Comparison of ENCODE assay signal across 8 cellular contexts in the genomic region with DNA sequence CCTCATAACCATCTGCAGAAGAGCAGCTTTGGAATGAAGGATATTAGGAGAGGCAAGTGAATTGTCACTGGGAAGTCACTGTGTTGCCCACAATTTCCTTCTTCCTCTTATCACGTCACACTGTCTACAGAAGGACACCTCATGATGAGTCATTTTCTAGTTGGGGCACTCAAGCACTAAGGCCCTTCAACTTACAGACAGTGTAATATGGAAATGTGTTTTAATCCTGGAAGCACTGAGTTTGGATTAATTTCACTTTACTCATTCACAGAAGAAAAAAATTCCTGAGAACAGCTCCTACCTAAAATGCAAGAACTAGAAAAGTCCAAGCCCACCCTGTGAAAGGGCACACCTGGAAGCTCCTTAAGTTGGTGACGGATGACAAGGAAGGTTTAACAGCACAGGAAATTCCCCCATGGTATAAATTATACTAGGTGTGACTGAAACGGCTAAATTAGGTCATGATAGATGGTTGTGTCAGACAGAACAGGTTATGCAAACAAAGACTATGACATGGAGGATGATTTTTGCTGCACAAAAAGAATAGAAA.
DNase-seq lines count a peak whose midpoint lies in the region; ATAC-seq and FAIRE-seq lines count a peak whose summit lies in the region.

No MANE protein-coding gene starts in this region.

- DNase-seq in GM18507 (ENCODE audit: extremely low spot score, insufficient read length, low read depth) (no peak), SHP77 treated with DMSO at 0.1 percent for 48 hours (lab: John Stamatoyannopoulos, UW) (peak; percentile 27), iris pigment epithelial cell (ENCODE audit: low read depth) (peak; percentile 85), D341Med (ENCODE audit: low spot score) (no peak), NCI-H2107 treated with DMSO at 0.1 percent for 48 hours (lab: John Stamatoyannopoulos, UW; ENCODE audit: unreplicated experiment) (no peak), activated gamma-delta T cell (lab: John Stamatoyannopoulos, UW) (no peak)

- ATAC-seq in HG02938 (IDR thresholded peaks at IDR 0.05; ENCODE audit: unreplicated experiment): peak; percentile 74
- ATAC-seq in GM21528 (IDR thresholded peaks at IDR 0.05; ENCODE audit: low FRiP score, unreplicated experiment): no peak

- FAIRE-seq in GM18507 (lab: Jason Lieb, UNC): peak; percentile 74

Comparison
In these comparisons a context has a peak if more than half of its experiments do, and no peak if none do; other contexts are left out.
1. DNase-seq: peak in SHP77 treated with DMSO at 0.1 percent for 48 hours (single experiment) and iris pigment epithelial cell (single experiment); none in GM18507 (single experiment), D341Med (single experiment), NCI-H2107 treated with DMSO at 0.1 percent for 48 hours (single experiment) and activated gamma-delta T cell (single experiment).